ENCODE assay signal across 1 cellular context in the genomic region with DNA sequence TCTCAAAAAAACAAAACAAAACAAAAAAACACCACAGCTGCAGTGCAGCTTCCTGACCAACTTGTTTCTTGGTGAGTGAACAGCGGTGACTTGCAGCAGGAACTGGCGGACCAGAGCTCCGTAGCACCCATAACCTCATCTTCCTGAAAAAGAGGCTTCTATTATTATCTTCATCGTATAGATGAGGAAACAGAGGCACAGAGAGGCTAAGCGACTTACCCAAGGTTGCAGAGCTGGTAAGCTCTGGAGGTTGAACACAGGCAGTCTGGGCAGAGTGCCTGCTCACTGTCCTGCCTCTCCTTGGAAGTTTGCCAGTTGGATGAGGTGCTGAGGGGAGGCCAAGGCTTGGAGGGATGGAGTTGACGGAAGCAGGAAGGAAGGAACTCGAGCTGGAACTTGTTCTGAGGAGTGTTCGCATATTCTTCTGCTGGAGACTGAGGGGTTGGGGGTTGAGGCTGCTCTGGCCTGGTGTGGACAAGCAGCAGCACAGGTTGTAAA.
TF ChIP-seq lines count a peak whose summit lies in the region.

No MANE protein-coding gene starts in this region.

TF ChIP-seq in GM23338, 12 proteins besides CTCF, POLR2A, EP300 and RAD21 (continued from another document):
- no peak for TF ChIP-seq REST (IDR thresholded peaks at IDR 0.05; ENCODE audit: unreplicated experiment)
- TF ChIP-seq, protein P1, sequence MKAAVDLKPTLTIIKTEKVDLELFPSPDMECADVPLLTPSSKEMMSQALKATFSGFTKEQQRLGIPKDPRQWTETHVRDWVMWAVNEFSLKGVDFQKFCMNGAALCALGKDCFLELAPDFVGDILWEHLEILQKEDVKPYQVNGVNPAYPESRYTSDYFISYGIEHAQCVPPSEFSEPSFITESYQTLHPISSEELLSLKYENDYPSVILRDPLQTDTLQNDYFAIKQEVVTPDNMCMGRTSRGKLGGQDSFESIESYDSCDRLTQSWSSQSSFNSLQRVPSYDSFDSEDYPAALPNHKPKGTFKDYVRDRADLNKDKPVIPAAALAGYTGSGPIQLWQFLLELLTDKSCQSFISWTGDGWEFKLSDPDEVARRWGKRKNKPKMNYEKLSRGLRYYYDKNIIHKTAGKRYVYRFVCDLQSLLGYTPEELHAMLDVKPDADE (IDR thresholded peaks at IDR 0.05): no peak
- TF ChIP-seq CREB1 (CRISPR knock-in tag; IDR thresholded peaks at IDR 0.05; ENCODE audit: low read depth): no peak
- no peak for TF ChIP-seq POLR2AphosphoS5 (IDR thresholded peaks at IDR 0.05; ENCODE audit: low read depth)
- TF ChIP-seq NANOG (IDR thresholded peaks at IDR 0.05; ENCODE audit: borderline replicate concordance): no peak
